Comparison of ENCODE assay signal across 14 cellular contexts in genomic region chr12:43847427-43847826, GRCh38. TPM values are rescaled to one million over a fixed set of nuclear protein-coding genes. Genes with fewer than 3 reads are reported as not detected.
DNase-seq lines count a peak whose midpoint lies in the region; ATAC-seq and TF ChIP-seq lines count a peak whose summit lies in the region.
"Had no signal": no experiment of that assay in that cellular context is flagged by ENCODE, and none has a peak within 500 bp of the region (broad histone marks: within the 10 kb centered on the region; RNA-seq: fewer than 3 reads in every experiment).

No MANE protein-coding gene starts in this region.

- H3K9me3 ChIP-seq in upper lobe of left lung: no peaks in the 10 kb centered on the region
- H3K9me3 ChIP-seq in psoas muscle: no peaks in the 10 kb centered on the region
- peaks cover 0 to 6% (median 0%) of the 10 kb centered on the region in 4 donors for H3K9me3 ChIP-seq in tibial nerve

- no peaks in the 10 kb centered on the region for H3K36me3 ChIP-seq in kidney epithelial cell (ENCODE audit: control insufficient read depth, insufficient read depth, low read length)
- H3K36me3 ChIP-seq in upper lobe of left lung: no peaks in the 10 kb centered on the region
- peaks cover 0 to 3% of the 10 kb centered on the region in 2 donors for H3K36me3 ChIP-seq in psoas muscle (ENCODE audit: insufficient read depth in 1 of 2, low read depth in 1 of 2)
- H3K36me3 ChIP-seq in tibial nerve: peaks cover 0 to 22% (median 0%) of the 10 kb centered on the region in 3 donors

- intact Hi-C loops in psoas muscle (cut with DNase I): no loop called here

- ATAC-seq in upper lobe of left lung (ENCODE audit: low FRiP score in 2 of 2): no peak
- ATAC-seq in psoas muscle: no peak

- TF ChIP-seq CTCF in astrocyte of the cerebellum (IDR thresholded peaks at IDR 0.05; ENCODE audit: low read depth, low read length, missing control alignments) (no peak), kidney epithelial cell (IDR thresholded peaks at IDR 0.05; ENCODE audit: insufficient read depth, low read length, poor library complexity, severe bottlenecking) (no peak), upper lobe of left lung (IDR thresholded peaks at IDR 0.05) (no peak), psoas muscle (IDR thresholded peaks at IDR 0.05) (no peak), tibial nerve (IDR thresholded peaks at IDR 0.05) (no peak)

- H3K27me3 ChIP-seq in kidney epithelial cell (ENCODE audit: control insufficient read depth, insufficient read depth, low read length) (no peaks in the 10 kb centered on the region), upper lobe of left lung (no peaks in the 10 kb centered on the region), psoas muscle (ENCODE audit: insufficient read depth in 3 of 3, low read length in 2 of 3) (no peaks in the 10 kb centered on the region), tibial nerve (no peaks in the 10 kb centered on the region)

- in situ Hi-C loops in astrocyte of the cerebellum (cut with HindIII; ENCODE audit: low sequenced_read_pairs): no loop called here

- TF ChIP-seq POLR2A in upper lobe of left lung (IDR thresholded peaks at IDR 0.05) (no peak), tibial nerve (IDR thresholded peaks at IDR 0.05) (no peak)

- TF ChIP-seq EP300 in Ishikawa (IDR thresholded peaks at IDR 0.05; ENCODE audit: borderline replicate concordance): peak; percentile 65; the same call in 1 of the 2 replicates
- TF ChIP-seq EP300 in upper lobe of left lung (IDR thresholded peaks at IDR 0.05): no peak
- no peak for TF ChIP-seq EP300 in tibial nerve (IDR thresholded peaks at IDR 0.05)

- DNase-seq in AG20443 (ENCODE audit: low spot score) (peak; percentile 63), astrocyte of the cerebellum (ENCODE audit: low read depth) (peak; percentile 35), kidney epithelial cell (ENCODE audit: low read depth) (peak; percentile 65), upper lobe of left lung (no peak), dermis blood vessel endothelial cell (no peak), psoas muscle (no peak), tibial nerve (ENCODE audit: low spot score in 2 of 2) (no peak)
- DNase-seq: activated naive CD8-positive, alpha-beta T cell treated with anti-CD3 and anti-CD28 coated beads, Interleukin-2, amount 10 ng/mL, durations not matched to agents 7 days and 5 days; effector CD8-positive, alpha-beta T cell; immature natural killer cell; MM.1S; NCI-H748 treated with DMSO at 0.1 percent for 48 hours; stimulated activated naive CD4-positive, alpha-beta T cell had no signal

- no peak overlapping the region for H3K4me3 ChIP-seq in astrocyte of the cerebellum (ENCODE audit: low read depth, low read length)
- H3K4me3 ChIP-seq in kidney epithelial cell (ENCODE audit: low read depth, low read length): no peak overlapping the region
- no peak overlapping the region for H3K4me3 ChIP-seq in upper lobe of left lung
- no peak overlapping the region for H3K4me3 ChIP-seq in psoas muscle
- H3K4me3 ChIP-seq in tibial nerve: no peak overlapping the region

- H3K4me1 ChIP-seq in upper lobe of left lung (no peaks in the 10 kb centered on the region), psoas muscle (no peaks in the 10 kb centered on the region), tibial nerve (no peaks in the 10 kb centered on the region)

- no peak overlapping the region for H3K27ac ChIP-seq in upper lobe of left lung
- no peak overlapping the region for H3K27ac ChIP-seq in psoas muscle
- no peak overlapping the region for H3K27ac ChIP-seq in tibial nerve

- TF ChIP-seq RAD21 in Ishikawa (IDR thresholded peaks at IDR 0.05; ENCODE audit: low read depth): no peak

TF ChIP-seq in Ishikawa, 13 proteins besides CTCF, POLR2A, EP300 and RAD21:
- no peak for TF ChIP-seq ZBTB7A (IDR thresholded peaks at IDR 0.05; ENCODE audit: low read depth)
- peak; percentile 71 for TF ChIP-seq CEBPB (IDR thresholded peaks at IDR 0.05)
- TF ChIP-seq TEAD4 (IDR thresholded peaks at IDR 0.05): peak; percentile 72
- TF ChIP-seq USF1 (IDR thresholded peaks at IDR 0.05): no peak
- TF ChIP-seq EGR1 (IDR thresholded peaks at IDR 0.05): no peak
- peak; percentile 71 for TF ChIP-seq TCF12 (IDR thresholded peaks at IDR 0.05; ENCODE audit: low read depth)
- peak; percentile 32; the same call in 1 of the 2 replicates for TF ChIP-seq NFIC (IDR thresholded peaks at IDR 0.05)
- TF ChIP-seq, protein P1, sequence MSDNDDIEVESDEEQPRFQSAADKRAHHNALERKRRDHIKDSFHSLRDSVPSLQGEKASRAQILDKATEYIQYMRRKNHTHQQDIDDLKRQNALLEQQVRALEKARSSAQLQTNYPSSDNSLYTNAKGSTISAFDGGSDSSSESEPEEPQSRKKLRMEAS (IDR thresholded peaks at IDR 0.05): no peak
- no peak for TF ChIP-seq REST (IDR thresholded peaks at IDR 0.05; ENCODE audit: low read depth)
- peak; percentile 64; the same call in 1 of the 2 replicates for TF ChIP-seq FOXM1 (IDR thresholded peaks at IDR 0.05; ENCODE audit: borderline replicate concordance, low read depth)

RNA-seq across cellular contexts. Expression of gene TMEM117, which starts 11.5 kb away (rescaled TPM):
- total RNA-seq in kidney epithelial cell (3.5 and 12.4 TPM in 2 replicates), upper lobe of left lung (1 to 10 TPM; 2.6 to 8.4 (median 4.2) TPM), dermis blood vessel endothelial cell (3.4 and 4.8 TPM in 2 replicates), psoas muscle (1 to 10 TPM; 3.3 to 4.7 (median 4.2) TPM), tibial nerve (10 to 100 TPM; 16.9 to 24.9 (median 21.1) TPM)
- polyA plus RNA-seq in psoas muscle: 1 to 10 TPM; 1.9 to 4.1 (median 3.3) TPM

RNA-seq across cellular contexts. Expression of gene TWF1, which starts 41.3 kb away (rescaled TPM):
- 132 and 137 TPM in 2 replicates for total RNA-seq in kidney epithelial cell
- 10 to 100 TPM; 15.5 to 67.9 (median 43.1) TPM for total RNA-seq in upper lobe of left lung
- total RNA-seq in dermis blood vessel endothelial cell: 127 and 157 TPM in 2 replicates
- total RNA-seq in psoas muscle: 10 to 100 TPM in 1 of 4 donors, 1 to 10 TPM in 3; 6.2 to 12.7 (median 9.2) TPM
- 10 to 100 TPM in 1 of 3 donors, 1 to 10 TPM in 2; 5.8 to 10.7 (median 9.6) TPM for polyA plus RNA-seq in psoas muscle
- 10 to 100 TPM; 65.1 to 82.2 (median 71.0) TPM for total RNA-seq in tibial nerve

Comparison
In these comparisons a context has a peak if more than half of its experiments do, and no peak if none do; other contexts are left out.
1. DNase-seq: peak in AG20443 (single experiment), astrocyte of the cerebellum (single experiment) and kidney epithelial cell (single experiment); none in upper lobe of left lung (0 of 2), dermis blood vessel endothelial cell (single experiment), psoas muscle (0 of 2) and tibial nerve (0 of 2).